ENCODE assay signal across 2 cellular contexts in genomic region chr3:48486952-48487351, GRCh38.
TF ChIP-seq lines count a peak whose summit lies in the region.

No MANE protein-coding gene starts in this region.

TF ChIP-seq in HEK293, 187 proteins besides CTCF, POLR2A, EP300 and RAD21 (continued from another document):
- TF ChIP-seq ZNF488 (tag by site-specific recombination; IDR thresholded peaks at IDR 0.05) (no peak), EGR2 (tag by site-specific recombination; IDR thresholded peaks at IDR 0.05; ENCODE audit: low read depth) (peak; percentile 51; the same call in 1 of the 2 replicates), ZSCAN4 (tag by site-specific recombination; IDR thresholded peaks at IDR 0.05) (peak; percentile 41; the same call in 1 of the 2 replicates), ZBTB1 (tag by site-specific recombination; IDR thresholded peaks at IDR 0.05) (no peak)

TF ChIP-seq in endothelial cell of umbilical vein, 7 proteins besides CTCF, POLR2A, EP300 and RAD21:
- TF ChIP-seq MAX (IDR thresholded peaks at IDR 0.05; ENCODE audit: insufficient read depth, insufficient read length) (no peak), GATA2 (IDR thresholded peaks at IDR 0.05; ENCODE audit: insufficient read depth, insufficient read length, low read depth, low read length) (no peak), POLR2AphosphoS5 (IDR thresholded peaks at IDR 0.05; ENCODE audit: insufficient read depth, low read depth, low read length) (no peak), FOS (IDR thresholded peaks at IDR 0.05; ENCODE audit: borderline replicate concordance, insufficient read depth, low read length) (no peak), MYC (IDR thresholded peaks at IDR 0.05; ENCODE audit: low read depth, low read length) (no peak)
